ENCODE assay signal across 8 cellular contexts in genomic region chr7:100148559-100149328, GRCh38. TPM values are rescaled to one million over a fixed set of nuclear protein-coding genes. Genes with fewer than 3 reads are reported as not detected.
A peak's percentile ranks its signal among the peaks of the same experiment; 100 is the strongest.
DNase-seq lines count a peak whose midpoint lies in the region; ATAC-seq lines count a peak whose summit lies in the region.

TSS of gene LAMTOR4 (plus strand) at chr7:100148918. CDS start at chr7:100148973, 55 bp downstream.

- peaks cover 16% of the 10 kb centered on the region for H3K36me3 Mint-ChIP-seq in natural killer cell treated with Interleukin-12 subunit alpha and Interleukin-12 subunit beta and Interleukin-15 and Interleukin-18, amount 100 ng/mL, for 72 hours

- no peaks in the 10 kb centered on the region for H3K27me3 Mint-ChIP-seq in natural killer cell treated with Interleukin-12 subunit alpha and Interleukin-12 subunit beta and Interleukin-15 and Interleukin-18, amount 100 ng/mL, for 72 hours

- no peaks in the 10 kb centered on the region for H3K9me3 Mint-ChIP-seq in natural killer cell treated with Interleukin-12 subunit alpha and Interleukin-12 subunit beta and Interleukin-15 and Interleukin-18, amount 100 ng/mL, for 72 hours

- peak within 1 kb of the TSS; percentile 96 for H3K4me3 Mint-ChIP-seq in natural killer cell treated with Interleukin-12 subunit alpha and Interleukin-12 subunit beta and Interleukin-15 and Interleukin-18, amount 100 ng/mL, for 72 hours

- peak; percentile 100 for ATAC-seq in natural killer cell treated with Interleukin-12 subunit alpha and Interleukin-12 subunit beta and Interleukin-15 and Interleukin-18, amount 100 ng/mL, for 72 hours
- peak; percentile 98 for ATAC-seq in stimulated activated naive CD8-positive, alpha-beta T cell treated with anti-CD3 and anti-CD28 coated beads, Interleukin-15, Interleukin-2, amounts not matched to agents 100 U/mL and 50 U/mL, for 24 hours

- no peaks in the 10 kb centered on the region for H3K27me3 ChIP-seq in H7 (ENCODE audit: control insufficient read depth, insufficient read depth, low read length)

- peaks cover 24 to 25% of the 10 kb centered on the region in 2 donors for H3K4me1 Mint-ChIP-seq in natural killer cell treated with Interleukin-12 subunit alpha and Interleukin-12 subunit beta and Interleukin-15 and Interleukin-18, amount 100 ng/mL, for 72 hours (ENCODE audit: low read depth in 2 of 2)

- H3K4me3 ChIP-seq in H7 (ENCODE audit: insufficient read depth, low read depth, low read length), result peak within 1 kb of the TSS; percentile 67

- peaks cover 2% of the 10 kb centered on the region for H3K36me3 ChIP-seq in H7 (replicated peaks; ENCODE audit: control insufficient read depth, insufficient read depth, low read length)

- peak within 1 kb of the TSS; percentile 90 to 97 for H3K27ac Mint-ChIP-seq in natural killer cell treated with Interleukin-12 subunit alpha and Interleukin-12 subunit beta and Interleukin-15 and Interleukin-18, amount 100 ng/mL, for 72 hours

- peak; percentile 99 for DNase-seq in ELR (ENCODE audit: low read depth)
- DNase-seq in H7, result peak; percentile 99
- peak; percentile 99 for DNase-seq in M059J (ENCODE audit: low read depth)
- DNase-seq in SHP77 (lab: John Stamatoyannopoulos, UW), result peak; percentile 98
- DNase-seq in activated effector memory CD4-positive, alpha-beta T cell treated with Interleukin-2 at 50 U/mL for 16 hours, result peak; percentile 98
- DNase-seq in fibroblast of peridontal ligament (ENCODE audit: extremely low read depth), result peak; percentile 99
- DNase-seq in natural killer cell treated with Interleukin-12 subunit alpha and Interleukin-12 subunit beta and Interleukin-15 and Interleukin-18, amount 100 ng/mL, for 72 hours (ENCODE audit: low spot score), result peak; percentile 99
- peak; percentile 98 for DNase-seq in stimulated activated naive CD8-positive, alpha-beta T cell treated with anti-CD3 and anti-CD28 coated beads, Interleukin-15, Interleukin-2, amounts not matched to agents 100 U/mL and 50 U/mL, for 24 hours

RNA-seq across cellular contexts. Expression of gene LAMTOR4, which starts in this region (rescaled TPM):
- 143 and 165 TPM in 2 replicates for total RNA-seq in H7 (2014; rRNA removed; shearing (Covaris generic))
- 145 and 157 TPM in 2 replicates for total RNA-seq in M059J (2014; rRNA removed; shearing (Covaris generic))
- total RNA-seq in natural killer cell treated with Interleukin-12 subunit alpha and Interleukin-12 subunit beta and Interleukin-15 and Interleukin-18, amount 100 ng/mL, for 72 hours, result 100 to 1,000 TPM; 124 to 145 TPM

Comparison
In these comparisons a context has a peak if more than half of its experiments do, and no peak if none do; other contexts are left out.
1. Peak in every context shown above with its lines: DNase-seq, ATAC-seq and H3K4me3 ChIP-seq.